Comparison of ENCODE assay signal across 14 cellular contexts in genomic region chr15:41735033-41735432, GRCh38. TPM values are rescaled to one million over a fixed set of nuclear protein-coding genes. Genes with fewer than 3 reads are reported as not detected.
A peak's percentile ranks its signal among the peaks of the same experiment; 100 is the strongest.
DNase-seq lines count a peak whose midpoint lies in the region; ATAC-seq and TF ChIP-seq lines count a peak whose summit lies in the region.
"Had no signal": no experiment of that assay in that cellular context is flagged by ENCODE, and none has a peak within 500 bp of the region (broad histone marks: within the 10 kb centered on the region; RNA-seq: fewer than 3 reads in every experiment).

No MANE protein-coding gene starts in this region.

- H3K4me1 ChIP-seq in left lung (peaks cover 0 to 8% of the 10 kb centered on the region in 2 donors), lung (ENCODE audit: control insufficient read depth in 2 of 2, insufficient read depth in 2 of 2, low read length in 2 of 2) (no peaks in the 10 kb centered on the region), upper lobe of right lung (no peaks in the 10 kb centered on the region)
- H3K4me1 ChIP-seq: HAP-1 had no signal

- DNase-seq in left lung, result peak in 1 of 2 donors; percentile 51
- peak; percentile 54 for DNase-seq in lung (ENCODE audit: low spot score)
- DNase-seq in upper lobe of right lung, result no peak
- no peak for DNase-seq in NCI-H446 treated with DMSO at 0.1 percent for 48 hours (lab: John Stamatoyannopoulos, UW)
- DNase-seq in stimulated activated CD4-positive, alpha-beta T cell treated with anti-CD3 and anti-CD28 coated beads, Interleukin-2, amount 100 ng/mL, for 24 hours, result no peak
- DNase-seq in NCI-H1694 treated with DMSO at 0.1 percent for 48 hours (lab: John Stamatoyannopoulos, UW), result no peak
- DNase-seq: C1 segment of cervical spinal cord; CD4-positive, alpha-beta memory T cell; COR-L47; DMS153; DND-41; GOT3; HFFc6 had no signal

- H3K9me3 ChIP-seq in left lung, result no peaks in the 10 kb centered on the region
- H3K9me3 ChIP-seq in lung (ENCODE audit: control insufficient read depth in 2 of 2, insufficient read depth in 1 of 2, low read length in 1 of 2), result no peaks in the 10 kb centered on the region
- H3K9me3 ChIP-seq in upper lobe of right lung, result no peaks in the 10 kb centered on the region
- H3K9me3 ChIP-seq: HAP-1 had no signal

- H3K36me3 ChIP-seq in left lung, result peaks cover 0 to 59% of the 10 kb centered on the region in 2 donors
- peaks cover 12 to 27% of the 10 kb centered on the region in 2 donors for H3K36me3 ChIP-seq in lung (ENCODE audit: control insufficient read depth in 2 of 2, insufficient read depth in 2 of 2, low read length in 2 of 2)
- peaks cover 55% of the 10 kb centered on the region for H3K36me3 ChIP-seq in upper lobe of right lung

- H3K27me3 ChIP-seq in left lung, result no peaks in the 10 kb centered on the region
- no peaks in the 10 kb centered on the region for H3K27me3 ChIP-seq in lung (ENCODE audit: control insufficient read depth, insufficient read depth)
- no peaks in the 10 kb centered on the region for H3K27me3 ChIP-seq in upper lobe of right lung

- H3K4me3 ChIP-seq in left lung (no peak overlapping the region), lung (no peak overlapping the region), upper lobe of right lung (no peak overlapping the region)
- H3K4me3 ChIP-seq: HAP-1 had no signal

- peak overlapping the region in 1 of 2 donors; percentile 53 for H3K27ac ChIP-seq in left lung
- H3K27ac ChIP-seq in lung (ENCODE audit: low read depth in 1 of 2, low read length in 1 of 2), result no peak overlapping the region
- H3K27ac ChIP-seq in upper lobe of right lung, result peak overlapping the region; percentile 33

- ATAC-seq in left lung, result peak; percentile 93
- ATAC-seq in lung (ENCODE audit: insufficient read depth, low FRiP score), result peak; percentile 69
- ATAC-seq in upper lobe of right lung, result peak; percentile 96

- intact Hi-C loops in left lung (cut with DNase I) (no loop called here), upper lobe of right lung (cut with DNase I) (no loop called here)

- TF ChIP-seq CTCF in left lung (IDR thresholded peaks at IDR 0.05), result no peak
- TF ChIP-seq CTCF in lung (IDR thresholded peaks at IDR 0.05; ENCODE audit: control extremely low read depth, extremely low read depth), result no peak
- TF ChIP-seq CTCF in upper lobe of right lung (IDR thresholded peaks at IDR 0.05), result no peak

- WGBS in lung, 2 donors, result 76 to 88% methylated on average over 4 of the region's 4 CpGs

RNA-seq across cellular contexts. Expression of gene MAPKBP1, which starts 39.3 kb away (rescaled TPM):
- total RNA-seq in left lung (10 to 100 TPM; 22.8 to 25.4 TPM), lung (10 to 100 TPM; 20.2 to 25.7 TPM), upper lobe of right lung (22.4 TPM)
- 10 to 100 TPM in 1 of 2 donors, 1 to 10 TPM in 1; 7.2 to 12.6 TPM for polyA plus RNA-seq in lung
